In genomic region chr7:143387156-143387975, GRCh38 we compare ENCODE assay signal across 13 cellular contexts. TPM values are rescaled to one million over a fixed set of nuclear protein-coding genes. Genes with fewer than 3 reads are reported as not detected.
DNase-seq lines count a peak whose midpoint lies in the region; ATAC-seq and TF ChIP-seq lines count a peak whose summit lies in the region.
"Had no signal": no experiment of that assay in that cellular context is flagged by ENCODE, and none has a peak within 500 bp of the region (broad histone marks: within the 10 kb centered on the region; RNA-seq: fewer than 3 reads in every experiment).

No MANE protein-coding gene starts in this region.

- CTCF ChIA-PET in CD4-positive, alpha-beta memory T cell (lab: Charles Lee; ENCODE audit: partially characterized antibody): interaction anchor here (1.0 to 4.1 kb wide), 6 partner anchors 8 to 148 kb away, joined by 3 to 18 read pairs (median 4); no protein-coding TSS in a partner anchor

- H2AFZ ChIP-seq in osteoblast (ENCODE audit: low read length): no peak overlapping the region

- TF ChIP-seq CTCF in HFF-Myc (IDR thresholded peaks at IDR 0.05; ENCODE audit: low read depth, low read length, missing control alignments): peak; percentile 17
- TF ChIP-seq CTCF in osteoblast (IDR thresholded peaks at IDR 0.05; ENCODE audit: extremely low read depth, low read depth, low read length): no peak

- no peak overlapping the region for H3K4me2 ChIP-seq in osteoblast (ENCODE audit: insufficient read depth, low read length)

- H3K36me3 Mint-ChIP-seq in CD4-positive, alpha-beta memory T cell: peaks cover 15 to 39% of the 10 kb centered on the region in 2 donors
- no peaks in the 10 kb centered on the region for H3K36me3 Mint-ChIP-seq in dendritic cell treated with granulocyte-macrophage colony-stimulating factor and Interleukin-4, amounts not matched to agents 40 ng/mL and 50 ng/mL, for 4 days (ENCODE audit: low read depth)

- peaks cover 55% of the 10 kb centered on the region for H3K79me2 ChIP-seq in osteoblast (ENCODE audit: insufficient read depth, low read length)

- peak overlapping the region in 4 of 7 donors; percentile 27 to 77 (median 60) for H3K27ac Mint-ChIP-seq in CD4-positive, alpha-beta memory T cell
- H3K27ac Mint-ChIP-seq in dendritic cell treated with granulocyte-macrophage colony-stimulating factor and Interleukin-4, amounts not matched to agents 40 ng/mL and 50 ng/mL, for 4 days: peak overlapping the region; percentile 20

- H3K4me3 Mint-ChIP-seq in CD4-positive, alpha-beta memory T cell: no peak overlapping the region
- H3K4me3 Mint-ChIP-seq in dendritic cell treated with granulocyte-macrophage colony-stimulating factor and Interleukin-4, amounts not matched to agents 40 ng/mL and 50 ng/mL, for 4 days: no peak overlapping the region

- peaks cover 51% of the 10 kb centered on the region for H3K4me1 ChIP-seq in CD4-positive, alpha-beta memory T cell (ENCODE audit: insufficient read depth, low read length)
- peaks cover 65% of the 10 kb centered on the region for H3K4me1 ChIP-seq in osteoblast (ENCODE audit: insufficient read depth, low read length)

- peaks cover 5 to 15% (median 11%) of the 10 kb centered on the region in 4 donors for H3K4me1 Mint-ChIP-seq in CD4-positive, alpha-beta memory T cell
- H3K4me1 Mint-ChIP-seq in dendritic cell treated with granulocyte-macrophage colony-stimulating factor and Interleukin-4, amounts not matched to agents 40 ng/mL and 50 ng/mL, for 4 days (ENCODE audit: low read depth): peaks cover 54% of the 10 kb centered on the region

- POLR2A ChIA-PET in CD4-positive, alpha-beta memory T cell (lab: Charles Lee; ENCODE audit: partially characterized antibody): interaction anchor here (0.7 to 2.8 kb wide), 5 partner anchors 7 to 29 kb away, joined by 3 to 8 read pairs (median 3); no protein-coding TSS in a partner anchor

- H3K27ac ChIP-seq in CD4-positive, alpha-beta memory T cell (ENCODE audit: low read depth, low read length): no peak overlapping the region
- no peak overlapping the region for H3K27ac ChIP-seq in osteoblast (ENCODE audit: low read depth, low read length)
- no peak overlapping the region for H3K27ac ChIP-seq in caudate nucleus (ENCODE audit: low read depth, low read length)

- intact Hi-C loops in CD4-positive, alpha-beta memory T cell (cut with micrococcal nuclease): no loop called here
- intact Hi-C loops in dendritic cell treated with granulocyte-macrophage colony-stimulating factor and Interleukin-4, amounts not matched to agents 40 ng/mL and 50 ng/mL, for 4 days (cut with micrococcal nuclease): no loop called here

- no peaks in the 10 kb centered on the region for H3K9me3 ChIP-seq in CD4-positive, alpha-beta memory T cell (ENCODE audit: control insufficient read depth in 1 of 2, low read length in 2 of 2)
- H3K9me3 ChIP-seq in osteoblast (ENCODE audit: low read depth, low read length): no peaks in the 10 kb centered on the region
- H3K9me3 ChIP-seq: spleen had no signal

- no peaks in the 10 kb centered on the region for H3K27me3 ChIP-seq in CD4-positive, alpha-beta memory T cell (ENCODE audit: insufficient read depth, low read length)
- no peaks in the 10 kb centered on the region for H3K27me3 ChIP-seq in osteoblast (ENCODE audit: insufficient read depth, low read length)
- H3K27me3 ChIP-seq: spleen had no signal

- DNase-seq in CD4-positive, alpha-beta memory T cell: no peak
- DNase-seq in HFF-Myc (ENCODE audit: extremely low read depth, low read depth) (no peak), osteoblast (ENCODE audit: insufficient read length, low spot score, missing footprints) (peak; percentile 46), cerebellar nuclear complex (lab: John Stamatoyannopoulos, UW) (no peak), caudate nucleus (lab: John Stamatoyannopoulos, UW) (no peak)
- DNase-seq in stimulated activated CD4-positive, alpha-beta T cell treated with anti-CD3 and anti-CD28 coated beads, Interleukin-4, amount 100 ng/mL, for 24 hours: no peak
- DNase-seq: DMS 273 treated with DMSO at 0.1 percent for 48 hours, NCI-H187, spleen had no signal

- ATAC-seq in HG02840 (IDR thresholded peaks at IDR 0.05; ENCODE audit: low FRiP score, unreplicated experiment): no peak
- ATAC-seq: esophagus mucosa had no signal

- H3K4me3 ChIP-seq in CD4-positive, alpha-beta memory T cell (ENCODE audit: low read length in 2 of 2): no peak overlapping the region
- no peak overlapping the region for H3K4me3 ChIP-seq in HFF-Myc (replicated peaks; ENCODE audit: low read depth, low read length)
- no peak overlapping the region for H3K4me3 ChIP-seq in osteoblast (ENCODE audit: insufficient read depth, low read length)

- no peaks in the 10 kb centered on the region for H3K9me3 Mint-ChIP-seq in CD4-positive, alpha-beta memory T cell
- no peaks in the 10 kb centered on the region for H3K9me3 Mint-ChIP-seq in dendritic cell treated with granulocyte-macrophage colony-stimulating factor and Interleukin-4, amounts not matched to agents 40 ng/mL and 50 ng/mL, for 4 days

- peaks cover 97% of the 10 kb centered on the region for H4K20me1 ChIP-seq in osteoblast (ENCODE audit: insufficient read depth, low read length)

- peaks cover 63% of the 10 kb centered on the region for H3K36me3 ChIP-seq in CD4-positive, alpha-beta memory T cell (ENCODE audit: insufficient read depth, low read length)
- H3K36me3 ChIP-seq in osteoblast (ENCODE audit: insufficient read depth, low read length): peaks cover 91% of the 10 kb centered on the region

- no peaks in the 10 kb centered on the region for H3K27me3 Mint-ChIP-seq in CD4-positive, alpha-beta memory T cell
- H3K27me3 Mint-ChIP-seq in dendritic cell treated with granulocyte-macrophage colony-stimulating factor and Interleukin-4, amounts not matched to agents 40 ng/mL and 50 ng/mL, for 4 days: no peaks in the 10 kb centered on the region

RNA-seq across cellular contexts. Expression of gene ZYX, which starts 6.2 kb away (rescaled TPM):
- 100 to 1,000 TPM; 145 to 148 TPM for total RNA-seq in CD4-positive, alpha-beta memory T cell
- polyA plus RNA-seq in CD4-positive, alpha-beta memory T cell: 100 to 1,000 TPM in 1 of 2 donors, 10 to 100 TPM in 1; 55.7 to 145 TPM
- 38.9 and 47.4 TPM in 2 replicates for total RNA-seq in osteoblast

RNA-seq across cellular contexts. Expression of gene EPHA1, which starts 21.3 kb away (rescaled TPM):
- total RNA-seq in CD4-positive, alpha-beta memory T cell: 10 to 100 TPM; 30.7 to 34.4 TPM
- 10 to 100 TPM in 1 of 2 donors, 1 to 10 TPM in 1; 4.2 to 14.4 TPM for polyA plus RNA-seq in CD4-positive, alpha-beta memory T cell
- not detected in 2 replicates for total RNA-seq in osteoblast

RNA-seq across cellular contexts. Expression of gene FAM131B, which starts 24.9 kb away (rescaled TPM):
- under 1 TPM; 0.61 to 0.97 TPM for total RNA-seq in CD4-positive, alpha-beta memory T cell
- polyA plus RNA-seq in CD4-positive, alpha-beta memory T cell: not detected
- 1.2 and 1.4 TPM in 2 replicates for total RNA-seq in osteoblast

RNA-seq across cellular contexts. Expression of gene TAS2R60, which starts 55.9 kb away (rescaled TPM):
- 1 to 10 TPM in 1 of 2 experiments, under 1 TPM in 1; 0.36 to 1.4 TPM for total RNA-seq in CD4-positive, alpha-beta memory T cell
- polyA plus RNA-seq in CD4-positive, alpha-beta memory T cell: under 1 TPM; 0.89 to 0.94 TPM
- not detected in 2 replicates for total RNA-seq in osteoblast
- total RNA-seq: T-helper 1 cell treated with Interleukin-12 subunit alpha and Interleukin-12 subunit beta and Interleukin-4 antibody, amounts not matched to agents 30 ng/mL and 1 ng/mL, for 36 hours had no signal
- polyA plus RNA-seq: spleen had no signal

Comparison
In these comparisons a context has a peak if more than half of its experiments do, and no peak if none do; other contexts are left out.
1. RNA of gene EPHA1, which starts 21.3 kb away (total RNA-seq): 30.7 to 34.4 TPM in CD4-positive, alpha-beta memory T cell; not detected in osteoblast; every median in the first group is over 10 times any median in the second.